Comparison of ENCODE assay signal across 9 cellular contexts in the genomic region with DNA sequence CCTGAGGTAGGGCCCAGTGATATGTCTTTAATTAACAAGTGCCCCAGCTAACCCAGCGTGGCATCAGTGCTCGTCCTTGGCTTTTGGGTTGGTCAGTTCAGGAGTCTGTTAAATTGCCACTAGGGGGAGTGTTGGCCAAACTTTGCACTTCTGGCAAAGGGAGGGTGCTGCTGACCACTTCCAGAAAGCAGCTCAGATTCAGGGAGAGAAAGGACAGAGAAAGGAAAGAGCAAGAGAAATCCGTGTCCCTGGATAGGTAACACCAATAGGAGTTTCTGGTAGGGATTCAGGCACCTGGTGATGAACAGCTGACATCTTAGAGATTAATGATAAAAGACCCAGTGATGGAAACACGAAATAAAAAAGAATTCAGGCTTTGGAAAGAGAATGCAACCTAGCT.
DNase-seq lines count a peak whose midpoint lies in the region; ATAC-seq and TF ChIP-seq lines count a peak whose summit lies in the region.
"Had no signal": no experiment of that assay in that cellular context is flagged by ENCODE, and none has a peak within 500 bp of the region (broad histone marks: within the 10 kb centered on the region; RNA-seq: fewer than 3 reads in every experiment).

No MANE protein-coding gene starts in this region.

- no peak overlapping the region for H3K27ac ChIP-seq in iPS DF 6.9 (ENCODE audit: low read length)
- H3K27ac ChIP-seq in spleen, result peak overlapping the region in 2 of 8 donors; percentile 37 to 84

- CTCF ChIA-PET in activated CD4-positive, alpha-beta T cell treated with anti-CD3 and anti-CD28 coated beads for 36 hours (lab: Charles Lee), result interaction anchor here (0.6 to 1.7 kb wide), 8 partner anchors 9 to 332 kb away, joined by 3 to 7 read pairs (median 4); no protein-coding TSS in a partner anchor

- intact Hi-C loops in activated CD4-positive, alpha-beta T cell treated with anti-CD3 and anti-CD28 coated beads for 36 hours (cut with DNase I, micrococcal nuclease), result loop anchor here in 1 of 2 experiments (10.0 kb wide), 1 partner anchor 483 kb away; no protein-coding TSS in a partner anchor
- intact Hi-C loops in activated CD4-positive, alpha-beta T cell treated with anti-CD3 and anti-CD28 coated beads, Interleukin-2, amount 10 ng/mL, durations not matched to agents 24 days and 14 days (cut with micrococcal nuclease), result loop anchor here (5.0 to 10.0 kb wide), 3 partner anchors 215 to 387 kb away; no protein-coding TSS in a partner anchor
- intact Hi-C loops in spleen (cut with DNase I; ENCODE audit: low total_unique reads), result loop anchor here (5.0 kb wide), 1 partner anchor 215 kb away; no protein-coding TSS in a partner anchor

- no peak for TF ChIP-seq POLR2A in spleen (IDR thresholded peaks at IDR 0.05)

- peak; percentile 10 for DNase-seq in activated CD4-positive, alpha-beta T cell treated with anti-CD3 and anti-CD28 coated beads for 36 hours
- no peak for DNase-seq in activated CD4-positive, alpha-beta T cell treated with anti-CD3 and anti-CD28 coated beads, Interleukin-2, amount 10 ng/mL, durations not matched to agents 24 days and 14 days
- DNase-seq in NCI-H1092 (lab: John Stamatoyannopoulos, UW), result peak; percentile 16
- peak; percentile 76 for DNase-seq in astrocyte of the hippocampus (ENCODE audit: low read depth, low spot score)
- DNase-seq in iPS DF 6.9 (ENCODE audit: low read depth, low spot score), result peak; percentile 76
- no peak for DNase-seq in spleen
- no peak for DNase-seq in NCI-H1694 treated with DMSO at 0.1 percent for 48 hours (lab: John Stamatoyannopoulos, UW)

- H3K9me3 ChIP-seq in iPS DF 6.9 (ENCODE audit: control insufficient read depth, insufficient read depth, low read length), result no peaks in the 10 kb centered on the region
- H3K9me3 ChIP-seq in spleen, result no peaks in the 10 kb centered on the region

- WGBS in iPS DF 6.9 (ENCODE audit: insufficient coverage, insufficient read length), result no CpG with 5 or more reads among the region's 4 CpGs
- WGBS in spleen, 5 donors, result 54 to 75% (median 67%) methylated on average over 4 of the region's 4 CpGs

- peaks cover 28% of the 10 kb centered on the region for H3K36me3 Mint-ChIP-seq in activated CD4-positive, alpha-beta T cell treated with anti-CD3 and anti-CD28 coated beads for 36 hours (ENCODE audit: low read depth)
- peaks cover 29% of the 10 kb centered on the region for H3K36me3 Mint-ChIP-seq in activated CD4-positive, alpha-beta T cell treated with anti-CD3 and anti-CD28 coated beads, Interleukin-2, amount 10 ng/mL, durations not matched to agents 24 days and 14 days (ENCODE audit: low read depth)

- no peaks in the 10 kb centered on the region for H3K27me3 ChIP-seq in iPS DF 6.9 (ENCODE audit: control insufficient read depth, insufficient read depth, low read length)
- H3K27me3 ChIP-seq in spleen (replicated peaks in 1 of 7), result no peaks in the 10 kb centered on the region

- TF ChIP-seq CTCF in spleen (IDR thresholded peaks at IDR 0.05 in 8 of 11, conservative IDR thresholded peaks at IDR 0.05 in 3 of 11), result peak; percentile 33 to 83 (median 65)

- H3K4me3 ChIP-seq in iPS DF 6.9 (ENCODE audit: low read length), result no peak overlapping the region
- H3K4me3 ChIP-seq in spleen, result no peak overlapping the region

- POLR2A ChIA-PET in activated CD4-positive, alpha-beta T cell treated with anti-CD3 and anti-CD28 coated beads for 36 hours (lab: Charles Lee), result no interaction called here

- peaks cover 9% of the 10 kb centered on the region for H3K9me3 Mint-ChIP-seq in activated CD4-positive, alpha-beta T cell treated with anti-CD3 and anti-CD28 coated beads for 36 hours (ENCODE audit: low read depth)
- H3K9me3 Mint-ChIP-seq in activated CD4-positive, alpha-beta T cell treated with anti-CD3 and anti-CD28 coated beads, Interleukin-2, amount 10 ng/mL, durations not matched to agents 24 days and 14 days, result peaks cover 8% of the 10 kb centered on the region

- H3K4me1 Mint-ChIP-seq in activated CD4-positive, alpha-beta T cell treated with anti-CD3 and anti-CD28 coated beads for 36 hours, result peaks cover 54% of the 10 kb centered on the region
- H3K4me1 Mint-ChIP-seq in activated CD4-positive, alpha-beta T cell treated with anti-CD3 and anti-CD28 coated beads, Interleukin-2, amount 10 ng/mL, durations not matched to agents 24 days and 14 days, result peaks cover 35% of the 10 kb centered on the region

- no peak overlapping the region for H3K27ac Mint-ChIP-seq in activated CD4-positive, alpha-beta T cell treated with anti-CD3 and anti-CD28 coated beads for 36 hours
- no peak overlapping the region for H3K27ac Mint-ChIP-seq in activated CD4-positive, alpha-beta T cell treated with anti-CD3 and anti-CD28 coated beads, Interleukin-2, amount 10 ng/mL, durations not matched to agents 24 days and 14 days
- H3K27ac Mint-ChIP-seq: dendritic cell treated with granulocyte-macrophage colony-stimulating factor and Interleukin-4, amounts not matched to agents 40 ng/mL and 50 ng/mL, for 4 days had no signal

- no peaks in the 10 kb centered on the region for H3K27me3 Mint-ChIP-seq in activated CD4-positive, alpha-beta T cell treated with anti-CD3 and anti-CD28 coated beads for 36 hours
- H3K27me3 Mint-ChIP-seq in activated CD4-positive, alpha-beta T cell treated with anti-CD3 and anti-CD28 coated beads, Interleukin-2, amount 10 ng/mL, durations not matched to agents 24 days and 14 days, result no peaks in the 10 kb centered on the region
- H3K27me3 Mint-ChIP-seq: dendritic cell treated with granulocyte-macrophage colony-stimulating factor and Interleukin-4, amounts not matched to agents 40 ng/mL and 50 ng/mL, for 4 days had no signal

- H3K36me3 ChIP-seq in iPS DF 6.9 (ENCODE audit: control insufficient read depth, insufficient read depth, low read length) (no peaks in the 10 kb centered on the region), spleen (peaks cover 0 to 4% (median 0%) of the 10 kb centered on the region in 6 donors)

- ATAC-seq in activated CD4-positive, alpha-beta T cell treated with anti-CD3 and anti-CD28 coated beads for 36 hours, result no peak
- ATAC-seq in GM21528 (IDR thresholded peaks at IDR 0.05; ENCODE audit: low FRiP score, unreplicated experiment), result no peak

- H3K4me1 ChIP-seq in iPS DF 6.9 (ENCODE audit: control insufficient read depth, insufficient read depth, low read length), result no peaks in the 10 kb centered on the region
- peaks cover 5 to 65% (median 41%) of the 10 kb centered on the region in 6 donors for H3K4me1 ChIP-seq in spleen

- H3K4me3 Mint-ChIP-seq in activated CD4-positive, alpha-beta T cell treated with anti-CD3 and anti-CD28 coated beads for 36 hours, result no peak overlapping the region
- no peak overlapping the region for H3K4me3 Mint-ChIP-seq in activated CD4-positive, alpha-beta T cell treated with anti-CD3 and anti-CD28 coated beads, Interleukin-2, amount 10 ng/mL, durations not matched to agents 24 days and 14 days
- H3K4me3 Mint-ChIP-seq: dendritic cell treated with granulocyte-macrophage colony-stimulating factor and Interleukin-4, amounts not matched to agents 40 ng/mL and 50 ng/mL, for 4 days had no signal

Comparison
In these comparisons a context has a peak if more than half of its experiments do, and no peak if none do; other contexts are left out.
1. DNase-seq: peak in activated CD4-positive, alpha-beta T cell treated with anti-CD3 and anti-CD28 coated beads for 36 hours (single experiment), NCI-H1092 (single experiment), astrocyte of the hippocampus (single experiment) and iPS DF 6.9 (single experiment); none in activated CD4-positive, alpha-beta T cell treated with anti-CD3 and anti-CD28 coated beads, Interleukin-2, amount 10 ng/mL, durations not matched to agents 24 days and 14 days (single experiment), spleen (single experiment) and NCI-H1694 treated with DMSO at 0.1 percent for 48 hours (single experiment).